20 cellular contexts compared by ENCODE assay signal in genomic region chr5:16548812-16549211, GRCh38.
DNase-seq lines count a peak whose midpoint lies in the region; ATAC-seq and TF ChIP-seq lines count a peak whose summit lies in the region.
"Had no signal": no experiment of that assay in that cellular context is flagged by ENCODE, and none has a peak within 500 bp of the region (broad histone marks: within the 10 kb centered on the region; RNA-seq: fewer than 3 reads in every experiment).

No MANE protein-coding gene starts in this region.

- no peak for TF ChIP-seq POLR2A in gastrocnemius medialis (IDR thresholded peaks at IDR 0.05)

- H3K27me3 ChIP-seq in ACC112 (ENCODE audit: insufficient read depth, low read length) (no peaks in the 10 kb centered on the region), adipocyte (replicated peaks; ENCODE audit: control insufficient read depth, insufficient read depth, low read length) (no peaks in the 10 kb centered on the region), gastrocnemius medialis (no peaks in the 10 kb centered on the region)

- H3K4me3 ChIP-seq in ACC112 (ENCODE audit: low read depth, low read length) (no peak overlapping the region), adipocyte (ENCODE audit: low read length) (no peak overlapping the region), gastrocnemius medialis (no peak overlapping the region)

- no peaks in the 10 kb centered on the region for H3K4me1 Mint-ChIP-seq in endothelial cell (ENCODE audit: unreplicated experiment)
- peaks cover 40% of the 10 kb centered on the region for H3K4me1 Mint-ChIP-seq in activated CD4-positive, alpha-beta T cell treated with anti-CD3 and anti-CD28 coated beads for 36 hours

- H3K9me3 ChIP-seq in adipocyte (ENCODE audit: control insufficient read depth, low read length), result no peaks in the 10 kb centered on the region
- H3K9me3 ChIP-seq in gastrocnemius medialis, result no peaks in the 10 kb centered on the region

- no peak overlapping the region for H3K27ac Mint-ChIP-seq in endothelial cell (ENCODE audit: unreplicated experiment)
- H3K27ac Mint-ChIP-seq in activated CD4-positive, alpha-beta T cell treated with anti-CD3 and anti-CD28 coated beads for 36 hours, result no peak overlapping the region
- H3K27ac Mint-ChIP-seq: CD4-positive, alpha-beta memory T cell; HFFc6 had no signal

- H3K36me3 ChIP-seq in ACC112 (ENCODE audit: insufficient read depth, low read length) (no peaks in the 10 kb centered on the region), adipocyte (ENCODE audit: control insufficient read depth, insufficient read depth, low read length, severe bottlenecking) (no peaks in the 10 kb centered on the region), gastrocnemius medialis (no peaks in the 10 kb centered on the region)

- H2AFZ ChIP-seq in ACC112 (ENCODE audit: low read length, unreplicated experiment), result peak overlapping the region; percentile 0

- peaks cover 9% of the 10 kb centered on the region for H3K4me1 ChIP-seq in ACC112 (ENCODE audit: control insufficient read depth, insufficient read depth, low read length, unreplicated experiment)
- H3K4me1 ChIP-seq in adipocyte (ENCODE audit: control insufficient read depth, insufficient read depth, low read length), result peaks cover 40% of the 10 kb centered on the region
- H3K4me1 ChIP-seq in gastrocnemius medialis, result peaks cover 60 to 65% of the 10 kb centered on the region in 2 donors

- POLR2A ChIA-PET in activated CD4-positive, alpha-beta T cell treated with anti-CD3 and anti-CD28 coated beads for 36 hours (lab: Charles Lee), result no interaction called here

- ATAC-seq in left ventricle myocardium superior (peak; percentile 30), gastrocnemius medialis (no peak)
- ATAC-seq in activated CD4-positive, alpha-beta T cell treated with anti-CD3 and anti-CD28 coated beads for 36 hours, result no peak
- ATAC-seq: PC-3 had no signal

- H3K9ac ChIP-seq in adipocyte (ENCODE audit: low read length), result peak overlapping the region; percentile 50

- no peak overlapping the region for H3K4me3 Mint-ChIP-seq in endothelial cell (ENCODE audit: unreplicated experiment)
- no peak overlapping the region for H3K4me3 Mint-ChIP-seq in activated CD4-positive, alpha-beta T cell treated with anti-CD3 and anti-CD28 coated beads for 36 hours
- H3K4me3 Mint-ChIP-seq: CD4-positive, alpha-beta memory T cell had no signal

- TF ChIP-seq CTCF in gastrocnemius medialis (IDR thresholded peaks at IDR 0.05 in 4 of 5, conservative IDR thresholded peaks at IDR 0.05 in 1 of 5) (no peak), endothelial cell (IDR thresholded peaks at IDR 0.05; ENCODE audit: unreplicated experiment) (no peak)

- H3K36me3 Mint-ChIP-seq in endothelial cell (ENCODE audit: low read depth, unreplicated experiment), result no peaks in the 10 kb centered on the region
- peaks cover 2% of the 10 kb centered on the region for H3K36me3 Mint-ChIP-seq in activated CD4-positive, alpha-beta T cell treated with anti-CD3 and anti-CD28 coated beads for 36 hours (ENCODE audit: low read depth)

- no peak overlapping the region for H3K27ac ChIP-seq in ACC112 (ENCODE audit: low read depth, low read length)
- H3K27ac ChIP-seq in gastrocnemius medialis, result peak overlapping the region; percentile 90 to 97 (median 94)
- H3K27ac ChIP-seq: HL-60 had no signal

- in situ Hi-C loops in gastrocnemius medialis (cut with MboI; ENCODE audit: low sequenced_read_pairs in 4 of 4), result no loop called here

- CTCF ChIA-PET in activated CD4-positive, alpha-beta T cell treated with anti-CD3 and anti-CD28 coated beads for 36 hours (lab: Charles Lee), result interaction anchor here (0.8 to 1.7 kb wide), 6 partner anchors 10 to 117 kb away, joined by 3 to 5 read pairs (median 4); no protein-coding TSS in a partner anchor

- intact Hi-C loops in left ventricle myocardium superior (cut with micrococcal nuclease) (no loop called here), gastrocnemius medialis (cut with DNase I; ENCODE audit: low total_unique reads) (loop anchor here (1.0 kb wide), 1 partner anchor 227 kb away; no protein-coding TSS in a partner anchor)
- intact Hi-C loops in activated CD4-positive, alpha-beta T cell treated with anti-CD3 and anti-CD28 coated beads for 36 hours (cut with DNase I, micrococcal nuclease), result no loop called here

- no peaks in the 10 kb centered on the region for H3K9me3 Mint-ChIP-seq in endothelial cell (ENCODE audit: unreplicated experiment)
- H3K9me3 Mint-ChIP-seq in activated CD4-positive, alpha-beta T cell treated with anti-CD3 and anti-CD28 coated beads for 36 hours (ENCODE audit: low read depth), result no peaks in the 10 kb centered on the region
- H3K9me3 Mint-ChIP-seq: HFFc6 had no signal

- DNase-seq in adipocyte (ENCODE audit: low read depth), result no peak
- no peak for DNase-seq in left ventricle myocardium superior
- DNase-seq in gastrocnemius medialis, result no peak
- no peak for DNase-seq in endothelial cell (ENCODE audit: low spot score)
- no peak for DNase-seq in activated CD4-positive, alpha-beta T cell treated with anti-CD3 and anti-CD28 coated beads for 36 hours
- DNase-seq in activated gamma-delta T cell (lab: John Stamatoyannopoulos, UW), result no peak
- DNase-seq in HUDEP-2 (lab: John Stamatoyannopoulos, UW; ENCODE audit: unreplicated experiment in 76 of 76), result no peak
- DNase-seq: Calu3; CD4-positive, alpha-beta memory T cell; GF-D8; H7; IMR-90; NCI-H1436; NCI-H1930; NCI-H526; PC-3; RPMI8226 had no signal

- H3K79me2 ChIP-seq in ACC112 (ENCODE audit: control insufficient read depth, insufficient read depth, low read length, unreplicated experiment), result no peaks in the 10 kb centered on the region

- peaks cover 2% of the 10 kb centered on the region for H3K27me3 Mint-ChIP-seq in endothelial cell (ENCODE audit: unreplicated experiment)
- no peaks in the 10 kb centered on the region for H3K27me3 Mint-ChIP-seq in activated CD4-positive, alpha-beta T cell treated with anti-CD3 and anti-CD28 coated beads for 36 hours
- H3K27me3 Mint-ChIP-seq: CD4-positive, alpha-beta memory T cell had no signal
